Comparison of ENCODE assay signal across 19 cellular contexts in genomic region chr2:144644549-144644948, GRCh38.
"Had no signal": no experiment of that assay in that cellular context is flagged by ENCODE, and none has a peak within 500 bp of the region (broad histone marks: within the 10 kb centered on the region; RNA-seq: fewer than 3 reads in every experiment).

No MANE protein-coding gene starts in this region.

- H3K36me3 ChIP-seq: lower lobe of right lung, neutrophil, prostate gland, right atrium auricular region, sigmoid colon, spleen, suprapubic skin, vagina had no signal

- H3K27me3 ChIP-seq: dorsolateral prefrontal cortex, neutrophil, right atrium auricular region, sigmoid colon, spleen, suprapubic skin, vagina had no signal

- H3K4me1 ChIP-seq: lower lobe of right lung, prostate gland, right atrium auricular region, sigmoid colon, suprapubic skin, vagina had no signal

- H3K27ac ChIP-seq: dorsolateral prefrontal cortex, lower lobe of right lung, neutrophil, prostate gland, right atrium auricular region, sigmoid colon, spleen, suprapubic skin, vagina had no signal

- FAIRE-seq: colon, frontal cortex, keratinocyte had no signal

- DNase-seq: dorsolateral prefrontal cortex; effector CD4-positive, alpha-beta T cell; head of caudate nucleus; left ventricle myocardium superior; lower lobe of right lung; sigmoid colon; spleen; stimulated activated CD4-positive, alpha-beta T cell treated with anti-CD3 and anti-CD28 coated beads, Interleukin-2, amount 100 ng/mL, for 48 hours; stimulated activated CD8-positive, alpha-beta memory T cell treated with anti-CD3 and anti-CD28 coated beads, Interleukin-4, amount 100 ng/mL, for 48 hours; stimulated activated naive CD4-positive, alpha-beta T cell; trophoblast cell had no signal

- H3K9me3 ChIP-seq: lower lobe of right lung, neutrophil, prostate gland, right atrium auricular region, sigmoid colon, spleen, suprapubic skin, vagina had no signal

- H3K4me3 ChIP-seq: dorsolateral prefrontal cortex, lower lobe of right lung, prostate gland, right atrium auricular region, sigmoid colon, spleen, suprapubic skin, vagina had no signal
